10 cellular contexts compared by ENCODE assay signal in genomic region chr3:182717216-182717615, GRCh38.
DNase-seq lines count a peak whose midpoint lies in the region; ATAC-seq and TF ChIP-seq lines count a peak whose summit lies in the region.
"Had no signal": no experiment of that assay in that cellular context is flagged by ENCODE, and none has a peak within 500 bp of the region (broad histone marks: within the 10 kb centered on the region; RNA-seq: fewer than 3 reads in every experiment).

No MANE protein-coding gene starts in this region.

- peak; percentile 75 for ATAC-seq in GM19463 (IDR thresholded peaks at IDR 0.05; ENCODE audit: unreplicated experiment)
- ATAC-seq in HG02981 (IDR thresholded peaks at IDR 0.05; ENCODE audit: unreplicated experiment), result peak; percentile 96
- ATAC-seq in left lobe of liver, result no peak
- ATAC-seq: left ventricle myocardium superior had no signal

- no peaks in the 10 kb centered on the region for H3K9me3 ChIP-seq in effector memory CD4-positive, alpha-beta T cell (ENCODE audit: control insufficient read depth, low read length)

- no peaks in the 10 kb centered on the region for H3K4me1 ChIP-seq in effector memory CD4-positive, alpha-beta T cell (ENCODE audit: control insufficient read depth, insufficient read depth, low read length, poor library complexity, severe bottlenecking)

- DNase-seq in GM12865 (ENCODE audit: low read depth) (peak; percentile 90), left lobe of liver (ENCODE audit: low spot score) (no peak), H4 (ENCODE audit: low spot score) (no peak), DMS79 treated with DMSO at 0.1 percent for 48 hours (lab: John Stamatoyannopoulos, UW) (no peak)
- no peak for DNase-seq in effector memory CD4-positive, alpha-beta T cell
- DNase-seq: left ventricle myocardium superior, NCI-H1694 had no signal

- H3K36me3 ChIP-seq in effector memory CD4-positive, alpha-beta T cell (ENCODE audit: control insufficient read depth, insufficient read depth, low read length), result no peaks in the 10 kb centered on the region

- no peaks in the 10 kb centered on the region for H3K27me3 ChIP-seq in effector memory CD4-positive, alpha-beta T cell (replicated peaks; ENCODE audit: control insufficient read depth, insufficient read depth, low read length, poor library complexity, severe bottlenecking)

- H3K27ac ChIP-seq in VCaP, result peak overlapping the region; percentile 56
- H3K27ac ChIP-seq in effector memory CD4-positive, alpha-beta T cell (ENCODE audit: insufficient read depth, low read length, poor library complexity, severe bottlenecking), result no peak overlapping the region

- TF ChIP-seq CTCF in GM12865 (IDR thresholded peaks at IDR 0.05; ENCODE audit: insufficient read depth, low read depth, low read length, missing control alignments) (no peak), VCaP (conservative IDR thresholded peaks at IDR 0.05) (no peak)

- H3K4me3 ChIP-seq in GM12865 (ENCODE audit: low read depth, low read length), result peak overlapping the region; percentile 39
- no peak overlapping the region for H3K4me3 ChIP-seq in effector memory CD4-positive, alpha-beta T cell (ENCODE audit: insufficient read depth, low read depth, low read length, poor library complexity, severe bottlenecking)
